8 cellular contexts compared by ENCODE assay signal in the genomic region with DNA sequence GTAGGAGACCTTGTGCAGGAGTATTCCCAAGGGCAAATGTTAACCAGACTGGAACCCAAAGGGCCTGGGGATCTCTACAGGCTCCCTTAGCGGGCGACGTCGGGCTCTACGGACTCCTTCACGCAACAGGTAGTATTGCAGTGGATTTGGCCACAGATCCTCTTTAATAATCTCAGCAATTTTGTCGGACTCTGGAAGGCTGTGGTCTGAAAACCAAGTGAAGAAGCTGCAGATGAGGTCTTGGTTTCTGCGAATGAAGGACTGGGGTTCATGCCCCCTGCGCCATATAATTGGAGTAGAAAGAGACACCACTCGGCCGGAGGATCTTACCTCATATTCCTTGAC. TPM values are rescaled to one million over a fixed set of nuclear protein-coding genes. Genes with fewer than 3 reads are reported as not detected.
DNase-seq lines count a peak whose midpoint lies in the region; ATAC-seq and TF ChIP-seq lines count a peak whose summit lies in the region.

No MANE protein-coding gene starts in this region.

- peak overlapping the region; percentile 5 to 81 for H3K9ac ChIP-seq in liver (ENCODE audit: low read depth in 1 of 2, low read length in 2 of 2)

- DNase-seq in activated T-cell treated with anti-CD3 and anti-CD28 coated beads, Interleukin-2, amount 50 U/mL, for 1 hour, result peak; percentile 19
- no peak for DNase-seq in activated T-cell treated with anti-CD3 and anti-CD28 coated beads, Interleukin-2, amount 50 U/mL, for 48 hours
- DNase-seq in adrenal gland, result no peak
- DNase-seq in thyroid gland, result peak in 1 of 2 donors; percentile 14
- no peak for DNase-seq in sciatic nerve (ENCODE audit: low spot score)
- DNase-seq in activated CD4-positive, alpha-beta T cell treated with anti-CD3 and anti-CD28 coated beads for 4 hours, result no peak

- 47 to 60% (median 53%) methylated on average over 5 to 11 of the region's 11 CpGs for WGBS in adrenal gland, 4 donors
- WGBS in liver, result 84% methylated on average over 11 of the region's 11 CpGs
- WGBS in thyroid gland, 2 donors, result 53 to 77% methylated on average over 11 of the region's 11 CpGs

- no peak for TF ChIP-seq RAD21 in liver (IDR thresholded peaks at IDR 0.05)

- H3K36me3 ChIP-seq in adrenal gland (replicated peaks in 1 of 2) (peaks cover 0 to 17% of the 10 kb centered on the region in 2 donors), liver (ENCODE audit: control insufficient read depth in 4 of 4, insufficient read depth in 3 of 4, low read depth in 1 of 4, low read length in 3 of 4) (peaks cover 0 to 2% (median under 1%) of the 10 kb centered on the region in 4 donors), thyroid gland (peaks cover 0 to 8% of the 10 kb centered on the region in 2 donors)

- TF ChIP-seq CTCF in adrenal gland (IDR thresholded peaks at IDR 0.05) (no peak), liver (IDR thresholded peaks at IDR 0.05; ENCODE audit: low read depth, low read length, missing input control) (no peak), thyroid gland (IDR thresholded peaks at IDR 0.05) (no peak)

- no peak for TF ChIP-seq POLR2A in adrenal gland (IDR thresholded peaks at IDR 0.05)
- TF ChIP-seq POLR2A in thyroid gland (IDR thresholded peaks at IDR 0.05), result no peak

- H3K27me3 ChIP-seq in adrenal gland (no peaks in the 10 kb centered on the region), liver (ENCODE audit: control insufficient read depth in 4 of 4, insufficient read depth in 4 of 4, low read length in 3 of 4) (no peaks in the 10 kb centered on the region), thyroid gland (no peaks in the 10 kb centered on the region)

- H3K4me1 ChIP-seq in adrenal gland (replicated peaks in 1 of 2) (peaks cover 15 to 64% of the 10 kb centered on the region in 2 donors), liver (ENCODE audit: control insufficient read depth in 4 of 4, insufficient read depth in 4 of 4, low read length in 3 of 4) (peaks cover 6 to 53% (median 38%) of the 10 kb centered on the region in 4 donors), thyroid gland (peaks cover 40 to 42% of the 10 kb centered on the region in 2 donors)

- no peaks in the 10 kb centered on the region for H3K9me3 ChIP-seq in adrenal gland (replicated peaks in 1 of 3)
- no peaks in the 10 kb centered on the region for H3K9me3 ChIP-seq in liver (ENCODE audit: control insufficient read depth in 4 of 4, low read length in 3 of 4)
- no peaks in the 10 kb centered on the region for H3K9me3 ChIP-seq in thyroid gland

- H3K4me3 ChIP-seq in adrenal gland, result peak overlapping the region in 3 of 4 donors; percentile 4 to 95 (median 81)
- peak overlapping the region; percentile 78 to 93 (median 81) for H3K4me3 ChIP-seq in liver (ENCODE audit: low read depth in 1 of 3, low read length in 3 of 3)
- H3K4me3 ChIP-seq in thyroid gland (replicated peaks in 1 of 3), result peak overlapping the region in 2 of 3 donors; percentile 82 to 87

- H3K27ac ChIP-seq in adrenal gland (peak overlapping the region; percentile 94 to 100 (median 99)), liver (ENCODE audit: low read depth in 1 of 2, low read length in 2 of 2) (peak overlapping the region; percentile 88 to 97), thyroid gland (peak overlapping the region in 2 of 3 donors; percentile 98 to 99)

- intact Hi-C loops in adrenal gland (cut with DNase I) (loop anchor here (10.0 kb wide), 2 partner anchors 256 to 286 kb away; no protein-coding TSS in a partner anchor), thyroid gland (cut with DNase I) (no loop called here), sciatic nerve (cut with DNase I) (loop anchor here (5.0 kb wide), 1 partner anchor 294 kb away; a partner anchor contains a TSS)

- ATAC-seq in sciatic nerve (no peak), GM21447 (IDR thresholded peaks at IDR 0.05; ENCODE audit: unreplicated experiment) (no peak)

TF ChIP-seq in liver, 16 proteins besides CTCF, POLR2A, EP300 and RAD21:
- TF ChIP-seq HNF4G (IDR thresholded peaks at IDR 0.05), result no peak
- TF ChIP-seq, protein P1, sequence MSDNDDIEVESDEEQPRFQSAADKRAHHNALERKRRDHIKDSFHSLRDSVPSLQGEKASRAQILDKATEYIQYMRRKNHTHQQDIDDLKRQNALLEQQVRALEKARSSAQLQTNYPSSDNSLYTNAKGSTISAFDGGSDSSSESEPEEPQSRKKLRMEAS (IDR thresholded peaks at IDR 0.05), result no peak

RNA-seq across cellular contexts. Expression of a gene that starts 1.3 kb away (rescaled TPM):
- total RNA-seq in adrenal gland (100 to 1,000 TPM; 164 to 271 (median 212) TPM), liver (10 to 100 TPM; 29.6 to 39.8 TPM), thyroid gland (100 to 1,000 TPM in 3 of 4 donors, 10 to 100 TPM in 1; 87.6 to 169 (median 123) TPM), sciatic nerve (71.8 TPM)
- polyA plus RNA-seq in adrenal gland (100 to 1,000 TPM in 1 of 3 donors, 10 to 100 TPM in 2; 24.8 to 111 (median 42.6) TPM), liver (10 to 100 TPM; 25.1 to 30.8 TPM)

RNA-seq across cellular contexts. Expression of a gene that starts 24.6 kb away (rescaled TPM):
- total RNA-seq in adrenal gland (10 to 100 TPM; 16.2 to 45.7 (median 32.9) TPM), liver (1 to 10 TPM; 3.6 to 7.4 TPM), thyroid gland (10 to 100 TPM; 21.4 to 26.7 (median 24.5) TPM), sciatic nerve (26.5 TPM)
- polyA plus RNA-seq in adrenal gland (10 to 100 TPM; 14.6 to 58.4 (median 16.0) TPM), liver (1 to 10 TPM; 3.7 to 3.8 TPM)
